In genomic region chr11:46295996-46296519, GRCh38 we compare ENCODE assay signal across 8 cellular contexts. TPM values are rescaled to one million over a fixed set of nuclear protein-coding genes. Genes with fewer than 3 reads are reported as not detected.
A peak's percentile ranks its signal among the peaks of the same experiment; 100 is the strongest.
DNase-seq lines count a peak whose midpoint lies in the region; ATAC-seq and TF ChIP-seq lines count a peak whose summit lies in the region.

No MANE protein-coding gene starts in this region.

- H3K36me3 ChIP-seq in right atrium auricular region, result no peaks in the 10 kb centered on the region
- no peaks in the 10 kb centered on the region for H3K36me3 ChIP-seq in gastrocnemius medialis

- peaks cover 12% of the 10 kb centered on the region for H3K4me1 Mint-ChIP-seq in activated CD8-positive, alpha-beta T cell treated with anti-CD3 and anti-CD28 coated beads for 36 hours (ENCODE audit: low read depth)

- POLR2A ChIA-PET in activated CD8-positive, alpha-beta T cell treated with anti-CD3 and anti-CD28 coated beads for 36 hours (lab: Charles Lee), result interaction anchor here (0.8 to 1.7 kb wide), 5 partner anchors 18 to 56 kb away, joined by 3 to 5 read pairs (median 3); no protein-coding TSS in a partner anchor

- H3K27me3 Mint-ChIP-seq in activated CD8-positive, alpha-beta T cell treated with anti-CD3 and anti-CD28 coated beads for 36 hours, result peaks cover 8% of the 10 kb centered on the region

- H3K27me3 ChIP-seq in right atrium auricular region, result no peaks in the 10 kb centered on the region
- no peaks in the 10 kb centered on the region for H3K27me3 ChIP-seq in gastrocnemius medialis

- no peaks in the 10 kb centered on the region for H3K9me3 ChIP-seq in right atrium auricular region
- no peaks in the 10 kb centered on the region for H3K9me3 ChIP-seq in gastrocnemius medialis

- peaks cover 0 to 48% of the 10 kb centered on the region in 2 donors for H3K4me1 ChIP-seq in right atrium auricular region
- H3K4me1 ChIP-seq in gastrocnemius medialis, result peaks cover 10 to 12% of the 10 kb centered on the region in 2 donors

- no peak overlapping the region for H3K27ac Mint-ChIP-seq in activated CD8-positive, alpha-beta T cell treated with anti-CD3 and anti-CD28 coated beads for 36 hours

- ATAC-seq in activated CD8-positive, alpha-beta T cell treated with anti-CD3 and anti-CD28 coated beads for 36 hours, result no peak
- ATAC-seq in gastrocnemius medialis (no peak), HG02588 (IDR thresholded peaks at IDR 0.05; ENCODE audit: unreplicated experiment) (no peak), GM18867 (IDR thresholded peaks at IDR 0.05; ENCODE audit: unreplicated experiment) (no peak)

- no peaks in the 10 kb centered on the region for H3K9me3 Mint-ChIP-seq in activated CD8-positive, alpha-beta T cell treated with anti-CD3 and anti-CD28 coated beads for 36 hours

- TF ChIP-seq CTCF in GM12875 (IDR thresholded peaks at IDR 0.05; ENCODE audit: borderline replicate concordance, insufficient read depth, low read depth, low read length), result no peak
- TF ChIP-seq CTCF in activated CD8-positive, alpha-beta T cell treated with anti-CD3 and anti-CD28 coated beads for 36 hours (IDR thresholded peaks at IDR 0.05), result no peak
- TF ChIP-seq CTCF in right atrium auricular region (IDR thresholded peaks at IDR 0.05), result no peak
- TF ChIP-seq CTCF in gastrocnemius medialis (IDR thresholded peaks at IDR 0.05 in 4 of 5, conservative IDR thresholded peaks at IDR 0.05 in 1 of 5), result no peak

- CTCF ChIA-PET in activated CD8-positive, alpha-beta T cell treated with anti-CD3 and anti-CD28 coated beads for 36 hours (lab: Charles Lee), result interaction anchor here (1.0 to 9.4 kb wide), 13 partner anchors 8 to 332 kb away, joined by 3 to 73 read pairs (median 5); partner anchors contain the start of gene CREB3L1

- H3K27ac ChIP-seq in right atrium auricular region (peak overlapping the region; percentile 13 to 48), gastrocnemius medialis (peak overlapping the region in 3 of 4 donors; percentile 10 to 44 (median 38))

- no peak for DNase-seq in activated CD8-positive, alpha-beta T cell treated with anti-CD3 and anti-CD28 coated beads for 36 hours
- DNase-seq in right atrium auricular region (ENCODE audit: low spot score) (no peak), gastrocnemius medialis (no peak), SK-N-DZ (ENCODE audit: low spot score) (no peak)
- no peak for DNase-seq in activated effector memory CD4-positive, alpha-beta T cell treated with anti-CD3 and anti-CD28 coated beads, Interleukin-2, amount 50 U/mL, for 16 hours

- H3K4me3 ChIP-seq in GM12875 (ENCODE audit: low read depth, low read length), result peak overlapping the region; percentile 38
- H3K4me3 ChIP-seq in right atrium auricular region, result peak overlapping the region; percentile 52 to 65
- H3K4me3 ChIP-seq in gastrocnemius medialis, result peak overlapping the region; percentile 63 to 72 (median 64)

- H3K4me3 Mint-ChIP-seq in activated CD8-positive, alpha-beta T cell treated with anti-CD3 and anti-CD28 coated beads for 36 hours, result peak overlapping the region; percentile 72

- TF ChIP-seq POLR2A in gastrocnemius medialis (IDR thresholded peaks at IDR 0.05), result no peak

- intact Hi-C loops in activated CD8-positive, alpha-beta T cell treated with anti-CD3 and anti-CD28 coated beads for 36 hours (cut with micrococcal nuclease), result no loop called here
- intact Hi-C loops in gastrocnemius medialis (cut with DNase I; ENCODE audit: low total_unique reads), result loop anchor here (1.0 kb wide), 1 partner anchor 378 kb away; no protein-coding TSS in a partner anchor

- in situ Hi-C loops in gastrocnemius medialis (cut with MboI; ENCODE audit: low sequenced_read_pairs in 4 of 4), result no loop called here

- H3K36me3 Mint-ChIP-seq in activated CD8-positive, alpha-beta T cell treated with anti-CD3 and anti-CD28 coated beads for 36 hours (ENCODE audit: low read depth), result no peaks in the 10 kb centered on the region

RNA-seq across cellular contexts. Expression of gene CREB3L1, which starts 18.6 kb away (rescaled TPM):
- not detected for total RNA-seq in activated CD8-positive, alpha-beta T cell treated with anti-CD3 and anti-CD28 coated beads for 36 hours
- 10 to 100 TPM in 1 of 2 donors, 1 to 10 TPM in 1; 5.4 to 15.1 TPM for total RNA-seq in right atrium auricular region
- under 1 TPM; 0.27 to 0.69 (median 0.57) TPM for total RNA-seq in gastrocnemius medialis
- polyA plus RNA-seq in SK-N-DZ (2014; cell fraction: cytosol; rRNA removed), result 0.21 TPM in 1 of 2 replicates, not detected in the other
- polyA plus RNA-seq in SK-N-DZ (2014; cell fraction: nucleus; rRNA removed), result not detected in 2 replicates

RNA-seq across cellular contexts. Expression of gene DGKZ, which starts 51.2 kb away (rescaled TPM):
- 10 to 100 TPM; 94.4 to 94.9 TPM for total RNA-seq in activated CD8-positive, alpha-beta T cell treated with anti-CD3 and anti-CD28 coated beads for 36 hours
- total RNA-seq in right atrium auricular region, result 100 to 1,000 TPM in 1 of 2 donors, 10 to 100 TPM in 1; 91.7 to 116 TPM
- 100 to 1,000 TPM; 127 to 155 (median 131) TPM for total RNA-seq in gastrocnemius medialis
- 54.5 and 58.7 TPM in 2 replicates for polyA plus RNA-seq in SK-N-DZ (2014; cell fraction: cytosol; rRNA removed)
- 148 and 162 TPM in 2 replicates for polyA plus RNA-seq in SK-N-DZ (2014; cell fraction: nucleus; rRNA removed)
